In the genomic region with DNA sequence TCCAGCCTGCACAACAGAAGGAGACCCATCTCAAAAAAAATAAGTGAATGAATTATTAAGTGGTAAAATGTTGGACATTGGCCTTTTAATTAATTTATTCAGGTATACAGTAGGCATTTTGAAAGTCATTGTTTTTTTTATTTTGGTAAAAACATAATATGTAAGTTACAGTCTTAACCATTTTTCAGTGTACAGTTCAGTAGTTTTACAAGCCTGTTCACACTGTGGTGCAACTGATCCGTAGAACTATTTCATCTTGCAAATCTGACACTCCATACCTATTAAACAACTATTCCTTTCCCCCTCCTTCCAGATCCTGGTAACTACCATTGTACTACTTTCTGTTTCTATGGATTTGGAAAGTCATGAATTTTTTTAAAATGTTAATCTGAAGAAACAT, we compare ENCODE assay signal across 21 cellular contexts.
"Had no signal": no experiment of that assay in that cellular context is flagged by ENCODE, and none has a peak within 500 bp of the region (broad histone marks: within the 10 kb centered on the region; RNA-seq: fewer than 3 reads in every experiment).

No MANE protein-coding gene starts in this region.

- H3K36me3 ChIP-seq: neural progenitor cell, ovary, suprapubic skin, thyroid gland had no signal

- H3K27ac ChIP-seq: heart right ventricle, left ventricle myocardium inferior, lower lobe of right lung, neural progenitor cell, ovary, suprapubic skin, thyroid gland had no signal

- H3K27me3 ChIP-seq: heart right ventricle, neural progenitor cell, ovary, suprapubic skin, thyroid gland had no signal

- H3K27ac Mint-ChIP-seq: neural progenitor cell, progenitor cell of endocrine pancreas, type B pancreatic cell had no signal

- DNase-seq: effector memory CD4-positive, alpha-beta T cell; heart right ventricle; hypothalamus; kidney; left cardiac atrium; left ventricle myocardium inferior; lower lobe of right lung; mesenchymal stem cell; midbrain; nucleus accumbens; ovary; right cardiac atrium; stimulated activated CD4-positive, alpha-beta T cell treated with anti-CD3 and anti-CD28 coated beads, Interleukin-2, amount 100 ng/mL, for 48 hours; stimulated activated naive CD8-positive, alpha-beta T cell treated with anti-CD3 and anti-CD28 coated beads, Interleukin-15, Interleukin-2, amounts not matched to agents 100 U/mL and 50 U/mL, for 24 hours; thyroid gland had no signal

- H3K4me2 ChIP-seq: neural progenitor cell, smooth muscle cell had no signal

- H3K27me3 Mint-ChIP-seq: progenitor cell of endocrine pancreas, type B pancreatic cell had no signal

- H3K4me3 ChIP-seq: heart right ventricle, left ventricle myocardium inferior, lower lobe of right lung, neural progenitor cell, ovary, smooth muscle cell, suprapubic skin, thyroid gland had no signal

- H3K4me3 Mint-ChIP-seq: neural progenitor cell, type B pancreatic cell had no signal

- H2AFZ ChIP-seq: neural progenitor cell had no signal

- H3K9me3 ChIP-seq: left ventricle myocardium inferior, lower lobe of right lung, ovary, suprapubic skin, thyroid gland had no signal

- ATAC-seq: esophagus mucosa; heart right ventricle; left cardiac atrium; lower lobe of right lung; right cardiac atrium; stimulated activated naive CD8-positive, alpha-beta T cell treated with anti-CD3 and anti-CD28 coated beads, Interleukin-15, Interleukin-2, amounts not matched to agents 100 U/mL and 50 U/mL, for 24 hours had no signal
